Comparison of ENCODE assay signal across 8 cellular contexts in the genomic region with DNA sequence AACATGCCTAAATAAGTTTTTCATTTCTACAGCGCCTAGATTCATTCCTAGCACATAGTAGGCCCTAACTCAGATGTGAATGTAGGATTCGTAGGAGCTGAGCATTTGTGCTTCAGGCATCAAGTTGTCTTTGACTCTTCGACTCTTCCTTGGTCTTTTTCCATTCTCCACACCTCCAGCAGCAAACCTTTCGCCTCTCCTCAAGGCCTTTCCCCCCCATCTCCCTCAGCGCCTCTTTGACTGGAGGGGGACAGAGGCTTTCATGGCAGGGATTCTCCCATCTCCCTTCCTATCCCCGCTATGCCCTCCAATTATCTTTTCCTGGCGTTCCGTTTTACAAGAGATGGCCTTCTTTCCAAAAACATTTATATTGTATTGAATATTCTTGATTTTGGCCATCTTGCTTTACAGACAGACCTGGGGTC.
DNase-seq lines count a peak whose midpoint lies in the region; ATAC-seq lines count a peak whose summit lies in the region.

No MANE protein-coding gene starts in this region.

- no peaks in the 10 kb centered on the region for H3K9me3 Mint-ChIP-seq in stimulated activated naive CD8-positive, alpha-beta T cell treated with anti-CD3 and anti-CD28 coated beads, Interleukin-15, Interleukin-2, amounts not matched to agents 100 ng/mL and 50 ng/mL, for 24 hours
- H3K9me3 Mint-ChIP-seq in activated naive CD8-positive, alpha-beta T cell treated with anti-CD3 and anti-CD28 coated beads, Interleukin-2, amount 50 U/mL, for 24 hours = no peaks in the 10 kb centered on the region
- no peaks in the 10 kb centered on the region for H3K9me3 Mint-ChIP-seq in memory B cell

- H3K27ac Mint-ChIP-seq in stimulated activated naive CD8-positive, alpha-beta T cell treated with anti-CD3 and anti-CD28 coated beads, Interleukin-15, Interleukin-2, amounts not matched to agents 100 ng/mL and 50 ng/mL, for 24 hours = peak overlapping the region; percentile 93
- peak overlapping the region; percentile 96 for H3K27ac Mint-ChIP-seq in activated naive CD8-positive, alpha-beta T cell treated with anti-CD3 and anti-CD28 coated beads, Interleukin-2, amount 50 U/mL, for 24 hours
- peak overlapping the region; percentile 92 for H3K27ac Mint-ChIP-seq in memory B cell

- H3K4me1 Mint-ChIP-seq in stimulated activated naive CD8-positive, alpha-beta T cell treated with anti-CD3 and anti-CD28 coated beads, Interleukin-15, Interleukin-2, amounts not matched to agents 100 ng/mL and 50 ng/mL, for 24 hours (ENCODE audit: low read depth) = peaks cover 44% of the 10 kb centered on the region
- H3K4me1 Mint-ChIP-seq in activated naive CD8-positive, alpha-beta T cell treated with anti-CD3 and anti-CD28 coated beads, Interleukin-2, amount 50 U/mL, for 24 hours = peaks cover 49% of the 10 kb centered on the region
- H3K4me1 Mint-ChIP-seq in memory B cell = peaks cover 25% of the 10 kb centered on the region

- DNase-seq in stimulated activated naive CD8-positive, alpha-beta T cell treated with anti-CD3 and anti-CD28 coated beads, Interleukin-15, Interleukin-2, amounts not matched to agents 100 U/mL and 50 U/mL, for 24 hours = no peak
- DNase-seq in activated naive CD8-positive, alpha-beta T cell treated with anti-CD3 and anti-CD28 coated beads, Interleukin-2, amount 50 U/mL, for 24 hours = no peak
- DNase-seq in memory B cell (ENCODE audit: low spot score in 2 of 2) (no peak), hippocampal formation (lab: John Stamatoyannopoulos, UW) (no peak), inferior parietal cortex (ENCODE audit: extremely low spot score) (no peak)

- peak overlapping the region; percentile 94 for H3K4me3 Mint-ChIP-seq in stimulated activated naive CD8-positive, alpha-beta T cell treated with anti-CD3 and anti-CD28 coated beads, Interleukin-15, Interleukin-2, amounts not matched to agents 100 ng/mL and 50 ng/mL, for 24 hours
- H3K4me3 Mint-ChIP-seq in activated naive CD8-positive, alpha-beta T cell treated with anti-CD3 and anti-CD28 coated beads, Interleukin-2, amount 50 U/mL, for 24 hours = peak overlapping the region; percentile 95
- H3K4me3 Mint-ChIP-seq in memory B cell = peak overlapping the region; percentile 98

- no peak for ATAC-seq in stimulated activated naive CD8-positive, alpha-beta T cell treated with anti-CD3 and anti-CD28 coated beads, Interleukin-15, Interleukin-2, amounts not matched to agents 100 U/mL and 50 U/mL, for 24 hours
- ATAC-seq in activated naive CD8-positive, alpha-beta T cell treated with anti-CD3 and anti-CD28 coated beads, Interleukin-2, amount 50 U/mL, for 24 hours = no peak
- ATAC-seq in memory B cell (ENCODE audit: low read depth) (no peak), HG03520 (IDR thresholded peaks at IDR 0.05; ENCODE audit: unreplicated experiment) (no peak), GM18907 (IDR thresholded peaks at IDR 0.05; ENCODE audit: unreplicated experiment) (no peak)

- no peaks in the 10 kb centered on the region for H3K27me3 Mint-ChIP-seq in stimulated activated naive CD8-positive, alpha-beta T cell treated with anti-CD3 and anti-CD28 coated beads, Interleukin-15, Interleukin-2, amounts not matched to agents 100 ng/mL and 50 ng/mL, for 24 hours
- no peaks in the 10 kb centered on the region for H3K27me3 Mint-ChIP-seq in activated naive CD8-positive, alpha-beta T cell treated with anti-CD3 and anti-CD28 coated beads, Interleukin-2, amount 50 U/mL, for 24 hours
- H3K27me3 Mint-ChIP-seq in memory B cell = no peaks in the 10 kb centered on the region

- H3K36me3 Mint-ChIP-seq in stimulated activated naive CD8-positive, alpha-beta T cell treated with anti-CD3 and anti-CD28 coated beads, Interleukin-15, Interleukin-2, amounts not matched to agents 100 ng/mL and 50 ng/mL, for 24 hours (ENCODE audit: low read depth) = peaks cover 42% of the 10 kb centered on the region
- H3K36me3 Mint-ChIP-seq in activated naive CD8-positive, alpha-beta T cell treated with anti-CD3 and anti-CD28 coated beads, Interleukin-2, amount 50 U/mL, for 24 hours (ENCODE audit: low read depth) = peaks cover 40% of the 10 kb centered on the region
- H3K36me3 Mint-ChIP-seq in memory B cell = peaks cover 9% of the 10 kb centered on the region
